8 cellular contexts compared by ENCODE assay signal in the genomic region with DNA sequence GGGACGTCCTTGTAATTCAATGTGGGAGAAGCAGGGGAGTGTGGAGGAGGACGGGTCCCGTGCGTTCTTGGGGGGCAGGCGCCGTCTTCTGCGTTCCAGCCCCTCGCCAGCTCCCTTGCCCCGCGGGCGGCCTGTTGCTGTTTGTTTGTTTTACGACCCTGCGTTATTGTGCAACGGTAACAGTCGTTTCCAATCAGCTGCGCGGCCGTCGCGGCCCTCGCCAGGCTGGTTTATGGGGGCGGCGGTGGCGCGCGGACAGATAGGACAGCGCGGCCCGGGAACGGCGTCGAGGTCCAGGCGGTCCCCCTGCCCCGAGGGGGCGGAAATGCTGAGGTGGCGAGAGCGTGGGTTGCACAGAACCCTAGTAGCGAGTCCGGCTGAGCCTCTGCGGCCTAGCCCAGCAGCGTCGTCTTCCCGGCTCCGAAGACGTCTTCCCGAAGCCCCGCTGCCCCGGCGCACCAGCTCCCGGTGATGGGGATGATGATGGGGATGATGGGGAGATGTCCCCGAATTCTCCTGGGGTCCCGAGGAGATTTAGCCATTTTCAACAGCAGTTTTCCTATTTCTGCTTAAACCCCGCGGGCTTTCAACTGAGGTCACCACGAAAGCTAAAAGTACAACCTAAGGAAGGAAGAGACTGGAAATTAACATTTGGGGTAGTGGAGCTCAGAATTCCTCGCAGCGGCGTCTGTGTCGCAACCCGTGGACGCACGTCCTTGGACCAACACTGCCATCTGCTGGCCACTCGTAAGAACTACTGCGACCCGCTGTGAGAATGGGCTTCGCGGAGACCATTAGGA. TPM values are rescaled to one million over a fixed set of nuclear protein-coding genes. Genes with fewer than 3 reads are reported as not detected.
DNase-seq lines count a peak whose midpoint lies in the region; ATAC-seq, FAIRE-seq and TF ChIP-seq lines count a peak whose summit lies in the region.

No MANE protein-coding gene starts in this region.

- H3K36me3 ChIP-seq in A673 (ENCODE audit: insufficient read depth, low read length, poor library complexity, severe bottlenecking) (no peaks in the 10 kb centered on the region), lung (ENCODE audit: control insufficient read depth in 2 of 2, insufficient read depth in 2 of 2, low read length in 2 of 2) (no peaks in the 10 kb centered on the region)

- no peaks in the 10 kb centered on the region for H3K4me1 ChIP-seq in A673 (ENCODE audit: insufficient read depth, low read length, poor library complexity, severe bottlenecking)
- H3K4me1 ChIP-seq in lung (ENCODE audit: control insufficient read depth in 2 of 2, insufficient read depth in 2 of 2, low read length in 2 of 2), result peaks cover 0 to 8% of the 10 kb centered on the region in 2 donors

- DNase-seq in A673 (ENCODE audit: low spot score) (peak; percentile 72), GM18507 (ENCODE audit: extremely low spot score, insufficient read length, low read depth) (no peak), NCI-H510A (lab: John Stamatoyannopoulos, UW) (peak; percentile 45), lung (ENCODE audit: low spot score) (peak; percentile 74)
- DNase-seq in activated CD4-positive, alpha-beta T cell treated with anti-CD3 and anti-CD28 coated beads, Interleukin-2, amount 50 U/mL, for 48 hours, result peak; percentile 65 to 76
- DNase-seq in effector CD4-positive, alpha-beta T cell, result peak; percentile 58
- DNase-seq in stimulated activated CD4-positive, alpha-beta T cell treated with anti-CD3 and anti-CD28 coated beads, TNF-alpha, amount 100 ng/mL, for 24 hours (ENCODE audit: low read depth in 3 of 3), result peak; percentile 30 to 61 (median 46)

- intact Hi-C loops in A673 (cut with micrococcal nuclease; ENCODE audit: unreplicated experiment), result loop anchor here (5.0 to 10.0 kb wide), 6 partner anchors 922 to 1999 kb away; no protein-coding TSS in a partner anchor

- TF ChIP-seq CTCF in A673 (conservative IDR thresholded peaks at IDR 0.05; ENCODE audit: low read depth, low read length) (peak; percentile 68), lung (IDR thresholded peaks at IDR 0.05; ENCODE audit: control extremely low read depth, extremely low read depth) (peak; percentile 89)

- 0 to 1% methylated on average over 67 of the region's 67 CpGs for WGBS in lung, 2 donors

- CTCF ChIA-PET in A673 (lab: Charles Lee), result interaction anchor here (0.6 to 1.3 kb wide), 10 partner anchors 301 to 1999 kb away, joined by 3 to 7 read pairs (median 4); no protein-coding TSS in a partner anchor

- no peak overlapping the region for H3K27ac ChIP-seq in A673 (ENCODE audit: low read depth, low read length, poor library complexity, severe bottlenecking)
- peak overlapping the region; percentile 7 to 79 for H3K27ac ChIP-seq in lung (ENCODE audit: low read depth in 1 of 2, low read length in 1 of 2)

- no peaks in the 10 kb centered on the region for H3K9me3 ChIP-seq in A673 (ENCODE audit: low read depth, low read length, poor library complexity, severe bottlenecking)
- peaks cover 0 to 2% of the 10 kb centered on the region in 2 donors for H3K9me3 ChIP-seq in lung (ENCODE audit: control insufficient read depth in 2 of 2, insufficient read depth in 1 of 2, low read length in 1 of 2)

- no TSS peak for BruUV-seq in A673 (replicated peaks; lab: Mats Ljungman, UMichigan)

- peak overlapping the region; percentile 42 for H3K4me3 ChIP-seq in A673 (ENCODE audit: low read depth, low read length, poor library complexity, severe bottlenecking)
- peak overlapping the region; percentile 18 for H3K4me3 ChIP-seq in lung

- H3K27me3 ChIP-seq in A673 (replicated peaks; ENCODE audit: insufficient read depth, low read depth, low read length, poor library complexity) (peaks cover 35% of the 10 kb centered on the region), lung (ENCODE audit: control insufficient read depth, insufficient read depth) (peaks cover 7% of the 10 kb centered on the region)

- peak; percentile 81 for FAIRE-seq in GM18507 (lab: Jason Lieb, UNC)

- peak; percentile 7 for ATAC-seq in HG03108 (IDR thresholded peaks at IDR 0.05; ENCODE audit: unreplicated experiment)
- peak; percentile 64 for ATAC-seq in lung (ENCODE audit: insufficient read depth, low FRiP score)

- POLR2A ChIA-PET in A673 (lab: Charles Lee; ENCODE audit: low non-redundant PET), result no interaction called here

RNA-seq across cellular contexts. Expression of a gene that starts 4.8 kb away (rescaled TPM):
- total RNA-seq in A673 (2021), result 0.24 and 0.66 TPM in 2 replicates
- total RNA-seq in lung, result 100 to 1,000 TPM in 1 of 2 donors, 10 to 100 TPM in 1; 79.2 to 151 TPM
- 10 to 100 TPM in 1 of 2 donors, 1 to 10 TPM in 1; 8.1 to 52.1 TPM for polyA plus RNA-seq in lung

Comparison
In these comparisons a context has a peak if more than half of its experiments do, and no peak if none do; other contexts are left out.
1. RNA of a gene that starts 4.8 kb away (total RNA-seq): 79.2 to 151 TPM in lung; 0.24 to 0.66 TPM in A673; every median in the first group is over 10 times any median in the second.